ENCODE assay signal across 8 cellular contexts in the genomic region with DNA sequence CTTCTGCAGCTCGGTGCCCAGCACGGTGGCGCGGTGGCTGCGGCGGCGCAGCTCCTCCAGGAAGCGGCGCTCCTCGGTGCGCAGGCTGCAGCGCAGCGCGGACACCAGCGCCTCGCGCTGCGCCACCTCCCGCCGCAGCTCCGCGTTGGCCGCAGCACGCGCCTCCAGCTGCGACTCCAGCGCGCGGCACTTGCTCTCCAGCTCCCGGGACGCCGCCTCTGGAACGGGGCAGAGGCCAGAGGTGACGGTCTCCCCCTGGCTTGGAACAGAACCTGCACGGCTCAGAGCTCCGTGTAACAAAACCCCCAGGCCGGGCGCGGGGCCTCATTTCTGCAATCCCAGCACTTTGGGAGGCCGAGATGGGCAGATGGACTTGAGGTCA. TPM values are rescaled to one million over a fixed set of nuclear protein-coding genes. Genes with fewer than 3 reads are reported as not detected.
DNase-seq lines count a peak whose midpoint lies in the region; ATAC-seq, FAIRE-seq and TF ChIP-seq lines count a peak whose summit lies in the region.

No MANE protein-coding gene starts in this region.

- no peak overlapping the region for H3K9ac ChIP-seq in astrocyte (ENCODE audit: low read length)

- H3K36me3 ChIP-seq in astrocyte (ENCODE audit: insufficient read depth, low read length): no peaks in the 10 kb centered on the region

- FAIRE-seq in A549 (lab: Jason Lieb, UNC) (no peak), astrocyte (lab: Jason Lieb, UNC) (no peak)

- peaks cover 21% of the 10 kb centered on the region for H3K27me3 ChIP-seq in astrocyte (ENCODE audit: insufficient read depth, low read length)

- H3K79me2 ChIP-seq in astrocyte (ENCODE audit: insufficient read depth, low read length): no peaks in the 10 kb centered on the region

- H3K4me2 ChIP-seq in A549: peak overlapping the region; percentile 78
- H3K4me2 ChIP-seq in astrocyte (ENCODE audit: low read length): peak overlapping the region; percentile 41

- H3K27ac ChIP-seq in A549 (peak overlapping the region in 1 of 2 experiments; percentile 67; a peak in 4 of 6 replicates), astrocyte (ENCODE audit: low read depth, low read length) (no peak overlapping the region)

- H3K27me3 Mint-ChIP-seq in astrocyte (ENCODE audit: low read depth, unreplicated experiment) (peaks cover 43% of the 10 kb centered on the region), CD14-positive monocyte (ENCODE audit: low read depth in 3 of 3) (peaks cover 37 to 65% (median 60%) of the 10 kb centered on the region in 3 donors)

- H3K4me1 Mint-ChIP-seq in astrocyte (ENCODE audit: low read depth, unreplicated experiment) (no peaks in the 10 kb centered on the region), CD14-positive monocyte (peaks cover 6% of the 10 kb centered on the region)

- peak; percentile 82 to 91 for ATAC-seq in A549

- CTCF ChIA-PET in A549 (lab: Yijun Ruan, JAX): interaction anchor here (0.6 to 2.5 kb wide), 15 partner anchors 9 to 64 kb away, joined by 3 to 13 read pairs (median 4); no protein-coding TSS in a partner anchor

- H3K9me3 Mint-ChIP-seq in astrocyte (ENCODE audit: unreplicated experiment): no peaks in the 10 kb centered on the region
- H3K9me3 Mint-ChIP-seq in CD14-positive monocyte: peaks cover 0 to 19% (median 0%) of the 10 kb centered on the region in 7 donors

- no peaks in the 10 kb centered on the region for H4K20me1 ChIP-seq in astrocyte (ENCODE audit: insufficient read depth, low read length)

- TF ChIP-seq RAD21 in A549 (conservative IDR thresholded peaks at IDR 0.05 in 1 of 2, IDR thresholded peaks at IDR 0.05 in 1 of 2): no peak; a peak in 2 of 5 replicates

- H3K4me3 ChIP-seq in A549 (peak overlapping the region; percentile 29; the same call in 2 of the 3 replicates), LNCaP clone FGC (ENCODE audit: low read depth, low read length) (no peak overlapping the region), astrocyte (ENCODE audit: insufficient read depth, low read depth, low read length) (no peak overlapping the region)

- DNase-seq in A549 (ENCODE audit: low read depth in 1 of 2, low spot score in 1 of 2): peak; percentile 77 to 85
- no peak for DNase-seq in LNCaP clone FGC (ENCODE audit: low read depth)
- DNase-seq in astrocyte (ENCODE audit: low read depth): peak; percentile 13
- DNase-seq in islet precursor cell: peak; percentile 88
- DNase-seq in stimulated activated CD8-positive, alpha-beta memory T cell treated with anti-CD3 and anti-CD28 coated beads, Interleukin-2, amount 100 ng/mL, for 48 hours (ENCODE audit: low read depth in 2 of 2): peak; percentile 30 to 36
- DNase-seq in NCI-H146 (lab: John Stamatoyannopoulos, UW): no peak
- no peak for DNase-seq in CD14-positive monocyte (ENCODE audit: low spot score)
- no peak for DNase-seq in effector CD8-positive, alpha-beta T cell (lab: John Stamatoyannopoulos, UW)

- H3K4me3 Mint-ChIP-seq in astrocyte (ENCODE audit: unreplicated experiment): no peak overlapping the region
- H3K4me3 Mint-ChIP-seq in CD14-positive monocyte: peak overlapping the region in 1 of 2 donors; percentile 74

- WGBS in A549 (ENCODE audit: missing lambda C conversion rate): 8% methylated on average over 18 of the region's 40 CpGs

- H3K36me3 Mint-ChIP-seq in astrocyte (ENCODE audit: low read depth, unreplicated experiment): no peaks in the 10 kb centered on the region
- peaks cover 0 to 2% of the 10 kb centered on the region in 2 donors for H3K36me3 Mint-ChIP-seq in CD14-positive monocyte

- TF ChIP-seq CTCF in A549 (IDR thresholded peaks at IDR 0.05) (peak; percentile 36), LNCaP clone FGC (IDR thresholded peaks at IDR 0.05; ENCODE audit: control insufficient read depth, extremely low read depth, insufficient read depth) (peak; percentile 65), astrocyte (IDR thresholded peaks at IDR 0.05; ENCODE audit: insufficient read depth, low read depth, low read length) (no peak), CD14-positive monocyte (IDR thresholded peaks at IDR 0.05) (no peak)

- POLR2A ChIA-PET in A549 (lab: Yijun Ruan, JAX): no interaction called here

- TF ChIP-seq POLR2A in A549 (IDR thresholded peaks at IDR 0.05; ENCODE audit: low read length): no peak

- no peak for TF ChIP-seq EP300 in A549 (IDR thresholded peaks at IDR 0.05)

- H3K4me1 ChIP-seq in A549 (no peaks in the 10 kb centered on the region), astrocyte (ENCODE audit: insufficient read depth, low read length) (no peaks in the 10 kb centered on the region)

- intact Hi-C loops in CD14-positive monocyte (cut with micrococcal nuclease): no loop called here

- H3K9me3 ChIP-seq in A549 (0 out of 3 replicates have a peak, but pooled peaks cover under 1% of the 10 kb centered on the region), astrocyte (ENCODE audit: insufficient read depth, low read depth, low read length) (no peaks in the 10 kb centered on the region)

- H2AFZ ChIP-seq in astrocyte (ENCODE audit: low read depth, low read length): peak overlapping the region; percentile 52

- H3K27ac Mint-ChIP-seq in astrocyte (ENCODE audit: unreplicated experiment) (no peak overlapping the region), CD14-positive monocyte (no peak overlapping the region)

TF ChIP-seq in A549, 52 proteins besides CTCF, POLR2A, EP300 and RAD21:
- TF ChIP-seq ZSCAN20 (CRISPR knock-in tag; IDR thresholded peaks at IDR 0.05): no peak
- TF ChIP-seq, protein P1, sequence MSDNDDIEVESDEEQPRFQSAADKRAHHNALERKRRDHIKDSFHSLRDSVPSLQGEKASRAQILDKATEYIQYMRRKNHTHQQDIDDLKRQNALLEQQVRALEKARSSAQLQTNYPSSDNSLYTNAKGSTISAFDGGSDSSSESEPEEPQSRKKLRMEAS (IDR thresholded peaks at IDR 0.05): peak; percentile 95
- TF ChIP-seq, protein P2, sequence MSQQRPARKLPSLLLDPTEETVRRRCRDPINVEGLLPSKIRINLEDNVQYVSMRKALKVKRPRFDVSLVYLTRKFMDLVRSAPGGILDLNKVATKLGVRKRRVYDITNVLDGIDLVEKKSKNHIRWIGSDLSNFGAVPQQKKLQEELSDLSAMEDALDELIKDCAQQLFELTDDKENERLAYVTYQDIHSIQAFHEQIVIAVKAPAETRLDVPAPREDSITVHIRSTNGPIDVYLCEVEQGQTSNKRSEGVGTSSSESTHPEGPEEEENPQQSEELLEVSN (IDR thresholded peaks at IDR 0.05; ENCODE audit: borderline replicate concordance, low read depth): peak; percentile 94
- TF ChIP-seq RFX5 (IDR thresholded peaks at IDR 0.05): no peak
- no peak for TF ChIP-seq HOXA7 (CRISPR knock-in tag; IDR thresholded peaks at IDR 0.05)
- TF ChIP-seq SMC3 (IDR thresholded peaks at IDR 0.05): peak; percentile 50
- no peak for TF ChIP-seq ATOH8 (CRISPR knock-in tag; IDR thresholded peaks at IDR 0.05; ENCODE audit: low read depth)
- peak; percentile 67 for TF ChIP-seq MAFK (IDR thresholded peaks at IDR 0.05; ENCODE audit: partially characterized antibody)
- TF ChIP-seq HES2 (IDR thresholded peaks at IDR 0.05): no peak
- no peak for TF ChIP-seq EHMT2 (IDR thresholded peaks at IDR 0.05; ENCODE audit: low read depth)
TF ChIP-seq in A549: peak in this region for 4.

RNA-seq across cellular contexts. Expression of gene CLUH, which starts 13.2 kb away (rescaled TPM):
- polyA plus RNA-seq in A549 (2011; rRNA removed) (23.5 and 23.6 TPM in 2 replicates), A549 (2017; fragmentation: RNase III; extraction: RNeasy Plus Mini Kit Qiagen cat#74134 plus additional on column Dnase treatment) (87.8 to 98.8 TPM (median 93.1 TPM) in 3 replicates), CD14-positive monocyte (1 to 10 TPM; 1.6 to 4.2 TPM)
- polyA plus RNA-seq in A549 (2012; cell fraction: cytosol; rRNA removed): 105 and 145 TPM in 2 replicates
- 466 and 990 TPM in 2 replicates for polyA plus RNA-seq in A549 (2012; cell fraction: nucleus; rRNA removed)
- polyA minus RNA-seq in A549 (2011; rRNA and poly(A)+ RNA removed): 18.8 and 35.7 TPM in 2 replicates
- 48.0 and 53.6 TPM in 2 replicates for total RNA-seq in astrocyte

RNA-seq across cellular contexts. Expression of gene CCDC92B, which starts 24.7 kb away (rescaled TPM):
- polyA plus RNA-seq in A549 (2011; rRNA removed) (0.05 and 0.07 TPM in 2 replicates), A549 (2017; fragmentation: RNase III; extraction: RNeasy Plus Mini Kit Qiagen cat#74134 plus additional on column Dnase treatment) (0.08 to 0.12 TPM (median 0.10 TPM) in 3 replicates), CD14-positive monocyte (not detected)
- 0.11 and 0.16 TPM in 2 replicates for polyA plus RNA-seq in A549 (2012; cell fraction: cytosol; rRNA removed)
- polyA plus RNA-seq in A549 (2012; cell fraction: nucleus; rRNA removed): 0.28 and 0.36 TPM in 2 replicates
- 0.10 and 0.12 TPM in 2 replicates for polyA minus RNA-seq in A549 (2011; rRNA and poly(A)+ RNA removed)
- total RNA-seq in astrocyte: 0.29 and 0.36 TPM in 2 replicates

Comparison
In these comparisons a context has a peak if more than half of its experiments do, and no peak if none do; other contexts are left out.
1. DNase-seq: peak in A549 (2 of 2), astrocyte (single experiment), islet precursor cell (single experiment) and stimulated activated CD8-positive, alpha-beta memory T cell treated with anti-CD3 and anti-CD28 coated beads, Interleukin-2, amount 100 ng/mL, for 48 hours (2 of 2); none in LNCaP clone FGC (single experiment), NCI-H146 (single experiment), CD14-positive monocyte (single experiment) and effector CD8-positive, alpha-beta T cell (single experiment).
2. CTCF ChIP-seq: peak in A549 (single experiment) and LNCaP clone FGC (single experiment); none in astrocyte (single experiment) and CD14-positive monocyte (single experiment).
3. RNA of gene CLUH, which starts 13.2 kb away (polyA plus RNA-seq): 23.5 to 990 TPM in A549; 1.6 to 4.2 TPM in CD14-positive monocyte; every median in the first group is over 4 times any median in the second.